ENCODE assay signal across 7 cellular contexts in the genomic region with DNA sequence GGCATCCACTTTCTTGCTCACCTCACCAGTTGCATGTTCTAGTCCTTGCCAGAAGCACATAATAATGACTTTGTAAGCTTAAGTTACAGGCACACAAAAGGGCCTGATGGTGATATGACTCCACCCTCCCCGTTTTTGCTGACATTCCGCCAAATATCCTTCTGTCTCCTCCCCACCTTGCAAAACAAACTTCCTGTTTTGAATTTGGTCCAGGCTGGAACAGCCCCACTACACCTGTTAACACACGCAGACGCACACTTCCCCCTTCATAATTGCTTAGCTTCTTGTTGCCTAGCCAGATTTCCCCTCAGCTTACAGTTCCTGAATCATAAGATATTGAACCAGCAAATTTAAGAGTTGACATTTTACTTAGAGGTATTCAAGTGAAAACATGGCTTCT. TPM values are rescaled to one million over a fixed set of nuclear protein-coding genes. Genes with fewer than 3 reads are reported as not detected.
DNase-seq lines count a peak whose midpoint lies in the region; ATAC-seq and TF ChIP-seq lines count a peak whose summit lies in the region.

MGAT5 (plus strand) TSS at position 269 of the 400 bp plus-strand sequence. CDS start 332 bp downstream, outside the sequence.

- H3K9ac ChIP-seq in OCI-LY1 (ENCODE audit: low read length): peak within 1 kb of the TSS; percentile 69

- H3K4me3 Mint-ChIP-seq in stimulated activated naive CD8-positive, alpha-beta T cell treated with anti-CD3 and anti-CD28 coated beads, Interleukin-15, amount 100 ng/mL, for 72 hours: peak within 1 kb of the TSS; percentile 21 to 54

- H3K4me1 ChIP-seq in OCI-LY1 (ENCODE audit: insufficient read depth, low read length, severe bottlenecking): peaks cover 98% of the 10 kb centered on the region

- H3K9me3 Mint-ChIP-seq in stimulated activated naive CD8-positive, alpha-beta T cell treated with anti-CD3 and anti-CD28 coated beads, Interleukin-15, amount 100 ng/mL, for 72 hours: no peaks in the 10 kb centered on the region

- peaks cover 97% of the 10 kb centered on the region for H3K4me1 Mint-ChIP-seq in stimulated activated naive CD8-positive, alpha-beta T cell treated with anti-CD3 and anti-CD28 coated beads, Interleukin-15, amount 100 ng/mL, for 72 hours

- peak within 1 kb of the TSS; percentile 98 for H3K27ac ChIP-seq in OCI-LY1 (ENCODE audit: low read depth, low read length, poor library complexity, severe bottlenecking)

- H3K9me3 ChIP-seq in OCI-LY1 (ENCODE audit: low read length): no peaks in the 10 kb centered on the region

- peaks cover 50% of the 10 kb centered on the region for H3K79me2 ChIP-seq in OCI-LY1 (ENCODE audit: insufficient read depth, low read length)

- H4K20me1 ChIP-seq in OCI-LY1 (ENCODE audit: insufficient read depth, low read length): no peaks in the 10 kb centered on the region

- H3K27me3 ChIP-seq in OCI-LY1 (ENCODE audit: insufficient read depth, low read length): no peaks in the 10 kb centered on the region

- peaks cover 5% of the 10 kb centered on the region; the same call in 1 of the 2 replicates for H3K36me3 ChIP-seq in OCI-LY1 (ENCODE audit: insufficient read depth, low read length)

- no peak for TF ChIP-seq CTCF in OCI-LY1 (IDR thresholded peaks at IDR 0.05; ENCODE audit: low read length)

- peak within 1 kb of the TSS; percentile 68 for H3K4me3 ChIP-seq in OCI-LY1 (ENCODE audit: low read depth, low read length, poor library complexity, severe bottlenecking)

- H3F3A ChIP-seq in OCI-LY1 (ENCODE audit: insufficient read depth, low read length): no peaks in the 10 kb centered on the region

- H2AFZ ChIP-seq in OCI-LY1 (ENCODE audit: low read length): no peak within 1 kb of the TSS

- no peak for DNase-seq in glomerular endothelial cell (ENCODE audit: extremely low read depth, low read depth, low spot score)
- no peak for DNase-seq in stimulated activated naive CD8-positive, alpha-beta T cell treated with anti-CD3 and anti-CD28 coated beads, Interleukin-15, amount 100 ng/mL, for 72 hours
- no peak for DNase-seq in inferior parietal cortex (ENCODE audit: extremely low spot score)

- peak within 1 kb of the TSS; percentile 77 for H3K4me2 ChIP-seq in OCI-LY1 (ENCODE audit: low read length)

- H3K9me2 ChIP-seq in OCI-LY1 (ENCODE audit: low read depth, low read length): no peaks in the 10 kb centered on the region

- ATAC-seq in GM18909 (IDR thresholded peaks at IDR 0.05; ENCODE audit: poor library complexity, unreplicated experiment) (peak; percentile 22), HG03045 (IDR thresholded peaks at IDR 0.05; ENCODE audit: unreplicated experiment) (peak; percentile 6), GM18873 (IDR thresholded peaks at IDR 0.05; ENCODE audit: low FRiP score, unreplicated experiment) (no peak)
- ATAC-seq in stimulated activated naive CD8-positive, alpha-beta T cell treated with anti-CD3 and anti-CD28 coated beads, Interleukin-15, amount 100 ng/mL, for 72 hours: no peak

- no peaks in the 10 kb centered on the region for H3K27me3 Mint-ChIP-seq in stimulated activated naive CD8-positive, alpha-beta T cell treated with anti-CD3 and anti-CD28 coated beads, Interleukin-15, amount 100 ng/mL, for 72 hours

- H3K27ac Mint-ChIP-seq in stimulated activated naive CD8-positive, alpha-beta T cell treated with anti-CD3 and anti-CD28 coated beads, Interleukin-15, amount 100 ng/mL, for 72 hours: peak within 1 kb of the TSS in 1 of 2 donors; percentile 6

RNA-seq across cellular contexts. Expression of gene MGAT5, which starts in this region (rescaled TPM):
- total RNA-seq in glomerular endothelial cell: 63.7 and 75.1 TPM in 2 replicates

Comparison
In these comparisons a context has a peak if more than half of its experiments do, and no peak if none do; other contexts are left out.
1. ATAC-seq: peak in GM18909 (single experiment) and HG03045 (single experiment); none in stimulated activated naive CD8-positive, alpha-beta T cell treated with anti-CD3 and anti-CD28 coated beads, Interleukin-15, amount 100 ng/mL, for 72 hours (single experiment) and GM18873 (single experiment).